ENCODE assay signal across 1 cellular context in the genomic region with DNA sequence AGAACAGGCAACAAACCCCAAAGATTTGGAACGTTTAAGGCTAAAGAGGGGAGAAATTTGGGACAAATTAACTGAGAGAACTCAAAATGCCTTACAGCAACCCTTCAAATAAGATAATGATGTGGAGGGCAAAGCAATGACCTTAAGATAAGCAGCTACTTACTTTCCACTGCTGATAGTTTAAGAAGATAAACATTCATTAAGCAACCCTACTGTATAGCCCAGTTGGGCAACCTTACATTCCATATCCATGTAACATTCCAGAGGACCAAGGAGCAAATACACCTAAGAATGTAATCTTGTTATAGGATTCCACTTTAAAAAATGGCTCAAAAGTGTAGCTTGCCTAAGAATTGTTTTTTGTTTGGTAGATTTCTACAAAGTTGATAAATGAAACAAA.
TF ChIP-seq lines count a peak whose summit lies in the region.

No MANE protein-coding gene starts in this region.

TF ChIP-seq in HepG2, 621 proteins besides CTCF, POLR2A, EP300 and RAD21 (continues in another document):
- TF ChIP-seq SOX6 (IDR thresholded peaks at IDR 0.05) (no peak), SOX6 (CRISPR knock-in tag; IDR thresholded peaks at IDR 0.05) (peak; percentile 68; the same call in 1 of the 2 replicates), ATRX (CRISPR knock-in tag; IDR thresholded peaks at IDR 0.05; ENCODE audit: borderline replicate concordance) (no peak), GATAD2A (CRISPR knock-in tag; IDR thresholded peaks at IDR 0.05) (peak; percentile 88), FOXA1 (IDR thresholded peaks at IDR 0.05) (no peak), FOXA1 (CRISPR knock-in tag; IDR thresholded peaks at IDR 0.05) (peak; percentile 64), SRY (CRISPR knock-in tag; IDR thresholded peaks at IDR 0.05) (no peak), RCOR2 (CRISPR knock-in tag; IDR thresholded peaks at IDR 0.05) (peak; percentile 38; the same call in 1 of the 2 replicates), ZKSCAN5 (CRISPR knock-in tag; IDR thresholded peaks at IDR 0.05) (no peak), NAIF1 (CRISPR knock-in tag; IDR thresholded peaks at IDR 0.05; ENCODE audit: borderline replicate concordance) (no peak), CEBPB (IDR thresholded peaks at IDR 0.05; ENCODE audit: borderline replicate concordance, low read depth, low read length) (peak; percentile 93), TGIF2 (CRISPR knock-in tag; IDR thresholded peaks at IDR 0.05) (0 out of 2 replicates have a peak, but pooled peaks have one; percentile 22), NR2F2 (IDR thresholded peaks at IDR 0.05; ENCODE audit: borderline replicate concordance, low read depth) (peak; percentile 73; the same call in 1 of the 2 replicates), MAFK (conservative IDR thresholded peaks at IDR 0.05 in 1 of 2, IDR thresholded peaks at IDR 0.05 in 1 of 2; ENCODE audit: low read length in 2 of 2) (no peak), HNRNPK (IDR thresholded peaks at IDR 0.05; ENCODE audit: low read depth, low read length, poor library complexity, severe bottlenecking) (no peak), ZNF607 (CRISPR knock-in tag; IDR thresholded peaks at IDR 0.05; ENCODE audit: borderline replicate concordance) (no peak), CREM (IDR thresholded peaks at IDR 0.05) (peak; percentile 56; the same call in 1 of the 2 replicates), CREM (CRISPR knock-in tag; IDR thresholded peaks at IDR 0.05) (no peak), MEF2D (CRISPR knock-in tag; IDR thresholded peaks at IDR 0.05) (no peak), ZNF616 (CRISPR knock-in tag; IDR thresholded peaks at IDR 0.05; ENCODE audit: low read depth) (no peak), SOX5 (CRISPR knock-in tag; IDR thresholded peaks at IDR 0.05; ENCODE audit: borderline replicate concordance) (peak; percentile 33; the same call in 1 of the 2 replicates), HDAC2 (CRISPR knock-in tag; IDR thresholded peaks at IDR 0.05) (peak; percentile 73), SMAD3 (CRISPR knock-in tag; IDR thresholded peaks at IDR 0.05) (0 out of 2 replicates have a peak, but pooled peaks have one; percentile 39), HOXA5 (CRISPR knock-in tag; IDR thresholded peaks at IDR 0.05) (0 out of 2 replicates have a peak, but pooled peaks have one; percentile 44), FIP1L1 (IDR thresholded peaks at IDR 0.05; ENCODE audit: borderline replicate concordance, insufficient read depth, low read depth, low read length) (no peak), ZNF234 (CRISPR knock-in tag; conservative IDR thresholded peaks at IDR 0.05) (no peak), FOXA3 (CRISPR knock-in tag; IDR thresholded peaks at IDR 0.05) (peak; percentile 75), ZSCAN30 (CRISPR knock-in tag; IDR thresholded peaks at IDR 0.05) (no peak), NR2F6 (IDR thresholded peaks at IDR 0.05) (peak; percentile 76), NR2F6 (CRISPR knock-in tag; IDR thresholded peaks at IDR 0.05) (peak; percentile 65), SP4 (CRISPR knock-in tag; IDR thresholded peaks at IDR 0.05) (no peak), ZSCAN12 (CRISPR knock-in tag; IDR thresholded peaks at IDR 0.05) (no peak), HNF4A (CRISPR knock-in tag; IDR thresholded peaks at IDR 0.05) (peak; percentile 63), ZNF510 (CRISPR knock-in tag; IDR thresholded peaks at IDR 0.05; ENCODE audit: low read depth) (no peak), NCOA2 (CRISPR knock-in tag; IDR thresholded peaks at IDR 0.05) (peak; percentile 83; the same call in 1 of the 2 replicates), FOXJ3 (CRISPR knock-in tag; IDR thresholded peaks at IDR 0.05; ENCODE audit: borderline replicate concordance) (peak; percentile 82; the same call in 1 of the 2 replicates), ZBTB3 (CRISPR knock-in tag; IDR thresholded peaks at IDR 0.05; ENCODE audit: borderline replicate concordance, low read depth) (no peak), GATAD1 (CRISPR knock-in tag; IDR thresholded peaks at IDR 0.05) (no peak), YY1 (IDR thresholded peaks at IDR 0.05; ENCODE audit: insufficient read depth, insufficient replicate concordance, low read depth, low read length) (no peak), ZNF44 (CRISPR knock-in tag; IDR thresholded peaks at IDR 0.05) (no peak)
- TF ChIP-seq, protein P1, sequence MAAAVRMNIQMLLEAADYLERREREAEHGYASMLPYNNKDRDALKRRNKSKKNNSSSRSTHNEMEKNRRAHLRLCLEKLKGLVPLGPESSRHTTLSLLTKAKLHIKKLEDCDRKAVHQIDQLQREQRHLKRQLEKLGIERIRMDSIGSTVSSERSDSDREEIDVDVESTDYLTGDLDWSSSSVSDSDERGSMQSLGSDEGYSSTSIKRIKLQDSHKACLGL (CRISPR knock-in tag; IDR thresholded peaks at IDR 0.05) = no peak
- TF ChIP-seq, protein P2, sequence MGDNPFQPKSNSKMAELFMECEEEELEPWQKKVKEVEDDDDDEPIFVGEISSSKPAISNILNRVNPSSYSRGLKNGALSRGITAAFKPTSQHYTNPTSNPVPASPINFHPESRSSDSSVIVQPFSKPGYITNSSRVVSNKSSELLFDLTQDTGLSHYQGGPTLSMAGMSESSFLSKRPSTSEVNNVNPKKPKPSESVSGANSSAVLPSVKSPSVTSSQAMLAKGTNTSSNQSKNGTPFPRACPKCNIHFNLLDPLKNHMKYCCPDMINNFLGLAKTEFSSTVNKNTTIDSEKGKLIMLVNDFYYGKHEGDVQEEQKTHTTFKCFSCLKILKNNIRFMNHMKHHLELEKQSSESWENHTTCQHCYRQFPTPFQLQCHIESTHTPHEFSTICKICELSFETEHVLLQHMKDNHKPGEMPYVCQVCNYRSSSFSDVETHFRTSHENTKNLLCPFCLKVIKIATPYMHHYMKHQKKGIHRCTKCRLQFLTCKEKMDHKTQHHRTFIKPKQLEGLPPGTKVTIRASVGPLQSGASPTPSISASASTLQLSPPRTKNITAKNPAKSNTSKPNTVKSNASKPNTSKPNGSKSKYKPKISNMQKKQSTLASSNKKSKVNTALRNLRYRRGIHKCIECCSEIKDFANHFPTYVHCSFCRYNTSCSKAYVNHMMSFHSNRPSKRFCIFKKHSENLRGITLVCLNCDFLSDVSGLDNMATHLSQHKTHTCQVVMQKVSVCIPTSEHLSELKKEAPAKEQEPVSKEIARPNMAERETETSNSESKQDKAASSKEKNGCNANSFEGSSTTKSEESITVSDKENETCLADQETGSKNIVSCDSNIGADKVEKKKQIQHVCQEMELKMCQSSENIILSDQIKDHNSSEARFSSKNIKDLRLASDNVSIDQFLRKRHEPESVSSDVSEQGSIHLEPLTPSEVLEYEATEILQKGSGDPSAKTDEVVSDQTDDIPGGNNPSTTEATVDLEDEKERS (CRISPR knock-in tag; IDR thresholded peaks at IDR 0.05) = 0 out of 2 replicates have a peak, but pooled peaks have one; percentile 19
- TF ChIP-seq, protein P3, sequence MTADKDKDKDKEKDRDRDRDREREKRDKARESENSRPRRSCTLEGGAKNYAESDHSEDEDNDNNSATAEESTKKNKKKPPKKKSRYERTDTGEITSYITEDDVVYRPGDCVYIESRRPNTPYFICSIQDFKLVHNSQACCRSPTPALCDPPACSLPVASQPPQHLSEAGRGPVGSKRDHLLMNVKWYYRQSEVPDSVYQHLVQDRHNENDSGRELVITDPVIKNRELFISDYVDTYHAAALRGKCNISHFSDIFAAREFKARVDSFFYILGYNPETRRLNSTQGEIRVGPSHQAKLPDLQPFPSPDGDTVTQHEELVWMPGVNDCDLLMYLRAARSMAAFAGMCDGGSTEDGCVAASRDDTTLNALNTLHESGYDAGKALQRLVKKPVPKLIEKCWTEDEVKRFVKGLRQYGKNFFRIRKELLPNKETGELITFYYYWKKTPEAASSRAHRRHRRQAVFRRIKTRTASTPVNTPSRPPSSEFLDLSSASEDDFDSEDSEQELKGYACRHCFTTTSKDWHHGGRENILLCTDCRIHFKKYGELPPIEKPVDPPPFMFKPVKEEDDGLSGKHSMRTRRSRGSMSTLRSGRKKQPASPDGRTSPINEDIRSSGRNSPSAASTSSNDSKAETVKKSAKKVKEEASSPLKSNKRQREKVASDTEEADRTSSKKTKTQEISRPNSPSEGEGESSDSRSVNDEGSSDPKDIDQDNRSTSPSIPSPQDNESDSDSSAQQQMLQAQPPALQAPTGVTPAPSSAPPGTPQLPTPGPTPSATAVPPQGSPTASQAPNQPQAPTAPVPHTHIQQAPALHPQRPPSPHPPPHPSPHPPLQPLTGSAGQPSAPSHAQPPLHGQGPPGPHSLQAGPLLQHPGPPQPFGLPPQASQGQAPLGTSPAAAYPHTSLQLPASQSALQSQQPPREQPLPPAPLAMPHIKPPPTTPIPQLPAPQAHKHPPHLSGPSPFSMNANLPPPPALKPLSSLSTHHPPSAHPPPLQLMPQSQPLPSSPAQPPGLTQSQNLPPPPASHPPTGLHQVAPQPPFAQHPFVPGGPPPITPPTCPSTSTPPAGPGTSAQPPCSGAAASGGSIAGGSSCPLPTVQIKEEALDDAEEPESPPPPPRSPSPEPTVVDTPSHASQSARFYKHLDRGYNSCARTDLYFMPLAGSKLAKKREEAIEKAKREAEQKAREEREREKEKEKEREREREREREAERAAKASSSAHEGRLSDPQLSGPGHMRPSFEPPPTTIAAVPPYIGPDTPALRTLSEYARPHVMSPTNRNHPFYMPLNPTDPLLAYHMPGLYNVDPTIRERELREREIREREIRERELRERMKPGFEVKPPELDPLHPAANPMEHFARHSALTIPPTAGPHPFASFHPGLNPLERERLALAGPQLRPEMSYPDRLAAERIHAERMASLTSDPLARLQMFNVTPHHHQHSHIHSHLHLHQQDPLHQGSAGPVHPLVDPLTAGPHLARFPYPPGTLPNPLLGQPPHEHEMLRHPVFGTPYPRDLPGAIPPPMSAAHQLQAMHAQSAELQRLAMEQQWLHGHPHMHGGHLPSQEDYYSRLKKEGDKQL (CRISPR knock-in tag; IDR thresholded peaks at IDR 0.05; ENCODE audit: low read depth) = no peak
- TF ChIP-seq, protein P4, sequence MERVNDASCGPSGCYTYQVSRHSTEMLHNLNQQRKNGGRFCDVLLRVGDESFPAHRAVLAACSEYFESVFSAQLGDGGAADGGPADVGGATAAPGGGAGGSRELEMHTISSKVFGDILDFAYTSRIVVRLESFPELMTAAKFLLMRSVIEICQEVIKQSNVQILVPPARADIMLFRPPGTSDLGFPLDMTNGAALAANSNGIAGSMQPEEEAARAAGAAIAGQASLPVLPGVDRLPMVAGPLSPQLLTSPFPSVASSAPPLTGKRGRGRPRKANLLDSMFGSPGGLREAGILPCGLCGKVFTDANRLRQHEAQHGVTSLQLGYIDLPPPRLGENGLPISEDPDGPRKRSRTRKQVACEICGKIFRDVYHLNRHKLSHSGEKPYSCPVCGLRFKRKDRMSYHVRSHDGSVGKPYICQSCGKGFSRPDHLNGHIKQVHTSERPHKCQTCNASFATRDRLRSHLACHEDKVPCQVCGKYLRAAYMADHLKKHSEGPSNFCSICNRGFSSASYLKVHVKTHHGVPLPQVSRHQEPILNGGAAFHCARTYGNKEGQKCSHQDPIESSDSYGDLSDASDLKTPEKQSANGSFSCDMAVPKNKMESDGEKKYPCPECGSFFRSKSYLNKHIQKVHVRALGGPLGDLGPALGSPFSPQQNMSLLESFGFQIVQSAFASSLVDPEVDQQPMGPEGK (CRISPR knock-in tag; IDR thresholded peaks at IDR 0.05) = 0 out of 2 replicates have a peak, but pooled peaks have one; percentile 15
- TF ChIP-seq, protein P5, sequence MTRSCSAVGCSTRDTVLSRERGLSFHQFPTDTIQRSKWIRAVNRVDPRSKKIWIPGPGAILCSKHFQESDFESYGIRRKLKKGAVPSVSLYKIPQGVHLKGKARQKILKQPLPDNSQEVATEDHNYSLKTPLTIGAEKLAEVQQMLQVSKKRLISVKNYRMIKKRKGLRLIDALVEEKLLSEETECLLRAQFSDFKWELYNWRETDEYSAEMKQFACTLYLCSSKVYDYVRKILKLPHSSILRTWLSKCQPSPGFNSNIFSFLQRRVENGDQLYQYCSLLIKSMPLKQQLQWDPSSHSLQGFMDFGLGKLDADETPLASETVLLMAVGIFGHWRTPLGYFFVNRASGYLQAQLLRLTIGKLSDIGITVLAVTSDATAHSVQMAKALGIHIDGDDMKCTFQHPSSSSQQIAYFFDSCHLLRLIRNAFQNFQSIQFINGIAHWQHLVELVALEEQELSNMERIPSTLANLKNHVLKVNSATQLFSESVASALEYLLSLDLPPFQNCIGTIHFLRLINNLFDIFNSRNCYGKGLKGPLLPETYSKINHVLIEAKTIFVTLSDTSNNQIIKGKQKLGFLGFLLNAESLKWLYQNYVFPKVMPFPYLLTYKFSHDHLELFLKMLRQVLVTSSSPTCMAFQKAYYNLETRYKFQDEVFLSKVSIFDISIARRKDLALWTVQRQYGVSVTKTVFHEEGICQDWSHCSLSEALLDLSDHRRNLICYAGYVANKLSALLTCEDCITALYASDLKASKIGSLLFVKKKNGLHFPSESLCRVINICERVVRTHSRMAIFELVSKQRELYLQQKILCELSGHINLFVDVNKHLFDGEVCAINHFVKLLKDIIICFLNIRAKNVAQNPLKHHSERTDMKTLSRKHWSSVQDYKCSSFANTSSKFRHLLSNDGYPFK (CRISPR knock-in tag; IDR thresholded peaks at IDR 0.05; ENCODE audit: borderline replicate concordance) = no peak
- TF ChIP-seq, protein P6, sequence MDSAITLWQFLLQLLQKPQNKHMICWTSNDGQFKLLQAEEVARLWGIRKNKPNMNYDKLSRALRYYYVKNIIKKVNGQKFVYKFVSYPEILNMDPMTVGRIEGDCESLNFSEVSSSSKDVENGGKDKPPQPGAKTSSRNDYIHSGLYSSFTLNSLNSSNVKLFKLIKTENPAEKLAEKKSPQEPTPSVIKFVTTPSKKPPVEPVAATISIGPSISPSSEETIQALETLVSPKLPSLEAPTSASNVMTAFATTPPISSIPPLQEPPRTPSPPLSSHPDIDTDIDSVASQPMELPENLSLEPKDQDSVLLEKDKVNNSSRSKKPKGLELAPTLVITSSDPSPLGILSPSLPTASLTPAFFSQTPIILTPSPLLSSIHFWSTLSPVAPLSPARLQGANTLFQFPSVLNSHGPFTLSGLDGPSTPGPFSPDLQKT (CRISPR knock-in tag; IDR thresholded peaks at IDR 0.05; ENCODE audit: borderline replicate concordance) = no peak
- TF ChIP-seq, protein P7, sequence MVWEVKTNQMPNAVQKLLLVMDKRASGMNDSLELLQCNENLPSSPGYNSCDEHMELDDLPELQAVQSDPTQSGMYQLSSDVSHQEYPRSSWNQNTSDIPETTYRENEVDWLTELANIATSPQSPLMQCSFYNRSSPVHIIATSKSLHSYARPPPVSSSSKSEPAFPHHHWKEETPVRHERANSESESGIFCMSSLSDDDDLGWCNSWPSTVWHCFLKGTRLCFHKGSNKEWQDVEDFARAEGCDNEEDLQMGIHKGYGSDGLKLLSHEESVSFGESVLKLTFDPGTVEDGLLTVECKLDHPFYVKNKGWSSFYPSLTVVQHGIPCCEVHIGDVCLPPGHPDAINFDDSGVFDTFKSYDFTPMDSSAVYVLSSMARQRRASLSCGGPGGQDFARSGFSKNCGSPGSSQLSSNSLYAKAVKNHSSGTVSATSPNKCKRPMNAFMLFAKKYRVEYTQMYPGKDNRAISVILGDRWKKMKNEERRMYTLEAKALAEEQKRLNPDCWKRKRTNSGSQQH (CRISPR knock-in tag; IDR thresholded peaks at IDR 0.05; ENCODE audit: low read depth) = no peak
- TF ChIP-seq, protein P8, sequence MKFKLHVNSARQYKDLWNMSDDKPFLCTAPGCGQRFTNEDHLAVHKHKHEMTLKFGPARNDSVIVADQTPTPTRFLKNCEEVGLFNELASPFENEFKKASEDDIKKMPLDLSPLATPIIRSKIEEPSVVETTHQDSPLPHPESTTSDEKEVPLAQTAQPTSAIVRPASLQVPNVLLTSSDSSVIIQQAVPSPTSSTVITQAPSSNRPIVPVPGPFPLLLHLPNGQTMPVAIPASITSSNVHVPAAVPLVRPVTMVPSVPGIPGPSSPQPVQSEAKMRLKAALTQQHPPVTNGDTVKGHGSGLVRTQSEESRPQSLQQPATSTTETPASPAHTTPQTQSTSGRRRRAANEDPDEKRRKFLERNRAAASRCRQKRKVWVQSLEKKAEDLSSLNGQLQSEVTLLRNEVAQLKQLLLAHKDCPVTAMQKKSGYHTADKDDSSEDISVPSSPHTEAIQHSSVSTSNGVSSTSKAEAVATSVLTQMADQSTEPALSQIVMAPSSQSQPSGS (CRISPR knock-in tag; IDR thresholded peaks at IDR 0.05) = no peak
